1 cellular context compared by ENCODE assay signal in the genomic region with DNA sequence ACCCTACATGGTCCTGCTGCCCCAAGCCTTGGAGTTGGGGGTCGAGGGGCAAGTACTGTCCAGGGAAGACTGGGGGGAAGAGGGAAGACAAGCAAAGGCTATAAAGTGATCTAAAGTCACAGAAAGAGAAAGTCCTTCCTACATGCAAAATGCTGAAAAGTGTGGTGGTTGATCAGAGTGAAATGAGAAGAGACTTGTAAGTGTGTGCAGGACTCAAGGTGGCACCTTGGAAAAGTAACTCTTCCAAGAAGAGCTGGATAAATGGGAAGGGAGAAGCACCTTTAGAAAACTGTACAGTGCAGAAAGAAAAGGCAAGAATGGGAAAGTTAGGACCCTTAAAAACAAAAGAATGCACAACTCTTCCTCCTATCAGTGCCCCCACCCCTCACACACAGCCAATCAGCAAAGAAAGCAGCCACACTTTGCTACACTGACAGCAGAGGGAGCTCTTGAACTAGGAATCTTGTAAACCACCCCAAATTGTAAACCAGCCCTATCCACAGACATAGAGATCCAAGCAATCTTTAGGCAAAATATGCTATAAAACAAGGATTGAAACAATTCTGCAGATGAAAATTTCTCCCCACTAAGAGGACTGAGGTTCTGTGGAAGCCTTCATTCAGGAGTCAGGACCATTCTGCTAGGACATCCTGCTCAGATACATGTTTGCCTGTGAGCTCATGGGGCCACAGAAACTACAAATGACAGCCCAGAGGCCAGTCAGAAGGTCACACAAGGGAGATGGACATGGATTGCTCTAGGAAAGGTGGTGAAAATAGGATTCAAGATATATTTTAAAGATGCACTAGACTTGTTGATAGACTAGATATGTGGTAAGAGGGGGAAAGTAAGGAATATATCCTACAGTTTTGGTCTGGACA.
TF ChIP-seq lines count a peak whose summit lies in the region.

No MANE protein-coding gene starts in this region.

TF ChIP-seq in HepG2, 621 proteins besides CTCF, POLR2A, EP300 and RAD21 (continued from another document):
- TF ChIP-seq PRDM15 (CRISPR knock-in tag; IDR thresholded peaks at IDR 0.05) (no peak), ZSCAN25 (CRISPR knock-in tag; IDR thresholded peaks at IDR 0.05) (peak; percentile 49; the same call in 1 of the 2 replicates), SIX4 (CRISPR knock-in tag; IDR thresholded peaks at IDR 0.05) (no peak), MZF1 (CRISPR knock-in tag; IDR thresholded peaks at IDR 0.05; ENCODE audit: borderline replicate concordance) (no peak), SOX6 (IDR thresholded peaks at IDR 0.05) (no peak), SOX6 (CRISPR knock-in tag; IDR thresholded peaks at IDR 0.05) (0 out of 2 replicates have a peak, but pooled peaks have one; percentile 29), KDM5B (CRISPR knock-in tag; IDR thresholded peaks at IDR 0.05; ENCODE audit: borderline replicate concordance) (no peak), MIXL1 (CRISPR knock-in tag; IDR thresholded peaks at IDR 0.05) (no peak), LCORL (IDR thresholded peaks at IDR 0.05) (no peak), LCORL (CRISPR knock-in tag; IDR thresholded peaks at IDR 0.05) (0 out of 2 replicates have a peak, but pooled peaks have one; percentile 23), SPEN (CRISPR knock-in tag; IDR thresholded peaks at IDR 0.05; ENCODE audit: low read depth) (no peak), NR2F1 (CRISPR knock-in tag; IDR thresholded peaks at IDR 0.05) (0 out of 4 replicates have a peak, but pooled peaks of 1 of the 2 experiments have one; percentile 13), ZNF496 (CRISPR knock-in tag; IDR thresholded peaks at IDR 0.05; ENCODE audit: insufficient replicate concordance) (no peak), ADNP (CRISPR knock-in tag; IDR thresholded peaks at IDR 0.05) (no peak), KLF12 (CRISPR knock-in tag; IDR thresholded peaks at IDR 0.05; ENCODE audit: borderline replicate concordance) (no peak), POGK (CRISPR knock-in tag; conservative IDR thresholded peaks at IDR 0.05) (no peak), XRCC5 (optimal IDR thresholded peaks at IDR 0.05; ENCODE audit: low read length) (peak; percentile 2), ZFAT (CRISPR knock-in tag; conservative IDR thresholded peaks at IDR 0.05) (no peak), ZNF556 (CRISPR knock-in tag; IDR thresholded peaks at IDR 0.05; ENCODE audit: borderline replicate concordance) (no peak), ZEB1 (IDR thresholded peaks at IDR 0.05; ENCODE audit: insufficient replicate concordance, low read depth) (no peak), ZNF143 (CRISPR knock-in tag; IDR thresholded peaks at IDR 0.05) (no peak), MLX (CRISPR knock-in tag; IDR thresholded peaks at IDR 0.05) (no peak), GABPB1 (CRISPR knock-in tag; IDR thresholded peaks at IDR 0.05) (no peak), ZNF33B (CRISPR knock-in tag; IDR thresholded peaks at IDR 0.05) (peak; percentile 26; the same call in 1 of the 2 replicates), ZBTB1 (CRISPR knock-in tag; IDR thresholded peaks at IDR 0.05; ENCODE audit: borderline replicate concordance) (no peak), AHDC1 (CRISPR knock-in tag; IDR thresholded peaks at IDR 0.05; ENCODE audit: borderline replicate concordance) (no peak), SMC3 (IDR thresholded peaks at IDR 0.05; ENCODE audit: low read length) (peak; percentile 98), CERS6 (CRISPR knock-in tag; IDR thresholded peaks at IDR 0.05) (no peak)
- TF ChIP-seq, protein P1, sequence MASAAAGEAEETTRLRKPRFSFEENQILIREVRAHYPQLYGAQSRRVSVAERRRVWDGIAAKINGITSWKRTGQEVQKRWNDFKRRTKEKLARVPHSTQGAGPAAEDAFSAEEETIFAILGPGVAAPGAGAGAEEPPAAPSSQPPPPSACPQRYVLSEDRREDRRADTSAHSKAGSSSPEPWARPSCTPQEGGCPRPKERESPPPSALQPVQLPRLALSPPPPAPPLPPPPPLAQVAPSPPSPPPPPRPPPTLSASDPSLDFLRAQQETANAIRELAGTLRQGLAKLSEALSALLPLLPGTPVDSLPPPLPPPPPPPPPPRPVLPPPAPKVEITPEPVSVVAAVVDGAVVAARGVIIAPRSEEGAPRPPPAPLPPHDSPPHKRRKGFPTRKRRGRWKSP (CRISPR knock-in tag; IDR thresholded peaks at IDR 0.05), result peak; percentile 35; the same call in 1 of the 2 replicates
- TF ChIP-seq, protein P2, sequence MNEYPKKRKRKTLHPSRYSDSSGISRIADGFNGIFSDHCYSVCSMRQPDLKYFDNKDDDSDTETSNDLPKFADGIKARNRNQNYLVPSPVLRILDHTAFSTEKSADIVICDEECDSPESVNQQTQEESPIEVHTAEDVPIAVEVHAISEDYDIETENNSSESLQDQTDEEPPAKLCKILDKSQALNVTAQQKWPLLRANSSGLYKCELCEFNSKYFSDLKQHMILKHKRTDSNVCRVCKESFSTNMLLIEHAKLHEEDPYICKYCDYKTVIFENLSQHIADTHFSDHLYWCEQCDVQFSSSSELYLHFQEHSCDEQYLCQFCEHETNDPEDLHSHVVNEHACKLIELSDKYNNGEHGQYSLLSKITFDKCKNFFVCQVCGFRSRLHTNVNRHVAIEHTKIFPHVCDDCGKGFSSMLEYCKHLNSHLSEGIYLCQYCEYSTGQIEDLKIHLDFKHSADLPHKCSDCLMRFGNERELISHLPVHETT (CRISPR knock-in tag; conservative IDR thresholded peaks at IDR 0.05), result no peak
- TF ChIP-seq, protein P3, sequence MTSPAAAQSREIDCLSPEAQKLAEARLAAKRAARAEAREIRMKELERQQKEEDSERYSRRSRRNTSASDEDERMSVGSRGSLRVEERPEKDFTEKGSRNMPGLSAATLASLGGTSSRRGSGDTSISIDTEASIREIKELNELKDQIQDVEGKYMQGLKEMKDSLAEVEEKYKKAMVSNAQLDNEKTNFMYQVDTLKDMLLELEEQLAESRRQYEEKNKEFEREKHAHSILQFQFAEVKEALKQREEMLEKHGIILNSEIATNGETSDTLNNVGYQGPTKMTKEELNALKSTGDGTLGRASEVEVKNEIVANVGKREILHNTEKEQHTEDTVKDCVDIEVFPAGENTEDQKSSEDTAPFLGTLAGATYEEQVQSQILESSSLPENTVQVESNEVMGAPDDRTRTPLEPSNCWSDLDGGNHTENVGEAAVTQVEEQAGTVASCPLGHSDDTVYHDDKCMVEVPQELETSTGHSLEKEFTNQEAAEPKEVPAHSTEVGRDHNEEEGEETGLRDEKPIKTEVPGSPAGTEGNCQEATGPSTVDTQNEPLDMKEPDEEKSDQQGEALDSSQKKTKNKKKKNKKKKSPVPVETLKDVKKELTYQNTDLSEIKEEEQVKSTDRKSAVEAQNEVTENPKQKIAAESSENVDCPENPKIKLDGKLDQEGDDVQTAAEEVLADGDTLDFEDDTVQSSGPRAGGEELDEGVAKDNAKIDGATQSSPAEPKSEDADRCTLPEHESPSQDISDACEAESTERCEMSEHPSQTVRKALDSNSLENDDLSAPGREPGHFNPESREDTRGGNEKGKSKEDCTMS (CRISPR knock-in tag; conservative IDR thresholded peaks at IDR 0.05), result no peak
TF ChIP-seq in HepG2: peak in this region for 11.
